In genomic region chr11:42410251-42410956, GRCh38 we compare ENCODE assay signal across 1 cellular context.
TF ChIP-seq lines count a peak whose summit lies in the region.

No MANE protein-coding gene starts in this region.

TF ChIP-seq in GM23338, 12 proteins besides CTCF, POLR2A, EP300 and RAD21 (continued from another document):
- TF ChIP-seq STAT1 (IDR thresholded peaks at IDR 0.05; ENCODE audit: unreplicated experiment), result no peak
- TF ChIP-seq EZH2phosphoT487 (IDR thresholded peaks at IDR 0.05; ENCODE audit: unreplicated experiment), result no peak
